In genomic region chr9:89234636-89235035, GRCh38 we compare ENCODE assay signal across 8 cellular contexts. TPM values are rescaled to one million over a fixed set of nuclear protein-coding genes. Genes with fewer than 3 reads are reported as not detected.
DNase-seq lines count a peak whose midpoint lies in the region; ATAC-seq, FAIRE-seq and TF ChIP-seq lines count a peak whose summit lies in the region.

No MANE protein-coding gene starts in this region.

- H3K9me2 ChIP-seq in PC-9 (ENCODE audit: insufficient read depth) = no peaks in the 10 kb centered on the region

- peaks cover 0 to 16% (median 7%) of the 10 kb centered on the region in 8 donors for H3K9me3 Mint-ChIP-seq in CD4-positive, alpha-beta memory T cell
- peaks cover 6% of the 10 kb centered on the region for H3K9me3 Mint-ChIP-seq in endodermal cell

- peaks cover 4 to 22% (median 9%) of the 10 kb centered on the region in 4 donors for H3K4me1 Mint-ChIP-seq in CD4-positive, alpha-beta memory T cell
- H3K4me1 Mint-ChIP-seq in endodermal cell = peaks cover 6% of the 10 kb centered on the region

- no peaks in the 10 kb centered on the region for H3K9me3 ChIP-seq in CD4-positive, alpha-beta memory T cell (ENCODE audit: control insufficient read depth in 1 of 2, low read length in 2 of 2)
- H3K9me3 ChIP-seq in PC-9 (ENCODE audit: insufficient read depth, low read depth) (no peaks in the 10 kb centered on the region), endodermal cell (ENCODE audit: control insufficient read depth, low read length) (no peaks in the 10 kb centered on the region)

- peak overlapping the region in 1 of 7 donors; percentile 72 for H3K27ac Mint-ChIP-seq in CD4-positive, alpha-beta memory T cell
- no peak overlapping the region for H3K27ac Mint-ChIP-seq in endodermal cell

- no peak for DNase-seq in CD4-positive, alpha-beta memory T cell
- DNase-seq in PC-9 = peak in 1 of 2 experiments; percentile 31
- DNase-seq in endodermal cell = peak; percentile 84
- peak; percentile 80 for DNase-seq in retina
- no peak for DNase-seq in D721Med (ENCODE audit: insufficient read length, low spot score)
- no peak for DNase-seq in midbrain (lab: John Stamatoyannopoulos, UW)
- DNase-seq in NCI-H345 treated with DMSO at 0.1 percent for 48 hours (lab: John Stamatoyannopoulos, UW; ENCODE audit: unreplicated experiment) = no peak

- POLR2A ChIA-PET in CD4-positive, alpha-beta memory T cell (lab: Charles Lee; ENCODE audit: partially characterized antibody) = no interaction called here
- POLR2A ChIA-PET in PC-9 (lab: Charles Lee; ENCODE audit: unreplicated experiment) = no interaction called here

- ATAC-seq in GM21423 (IDR thresholded peaks at IDR 0.05; ENCODE audit: unreplicated experiment) = peak; percentile 81

- no peak overlapping the region for H3K27ac ChIP-seq in CD4-positive, alpha-beta memory T cell (ENCODE audit: low read depth, low read length)
- H3K27ac ChIP-seq in PC-9 = no peak overlapping the region
- H3K27ac ChIP-seq in endodermal cell (ENCODE audit: low read depth, low read length) = no peak overlapping the region

- H3F3A ChIP-seq in PC-9 (ENCODE audit: insufficient read depth, low read depth) = no peaks in the 10 kb centered on the region

- H3K4me3 Mint-ChIP-seq in CD4-positive, alpha-beta memory T cell = peak overlapping the region in 5 of 8 donors; percentile 18 to 54 (median 41)
- peak overlapping the region; percentile 48 for H3K4me3 Mint-ChIP-seq in endodermal cell

- H3K4me1 ChIP-seq in CD4-positive, alpha-beta memory T cell (ENCODE audit: insufficient read depth, low read length) = peaks cover 12% of the 10 kb centered on the region
- H3K4me1 ChIP-seq in PC-9 (replicated peaks; ENCODE audit: insufficient read depth) (no peaks in the 10 kb centered on the region), endodermal cell (ENCODE audit: control insufficient read depth, insufficient read depth, low read length) (no peaks in the 10 kb centered on the region)

- H3K27me3 ChIP-seq in CD4-positive, alpha-beta memory T cell (ENCODE audit: insufficient read depth, low read length) = peaks cover 11% of the 10 kb centered on the region
- H3K27me3 ChIP-seq in PC-9 (ENCODE audit: insufficient read depth, low read depth) (no peaks in the 10 kb centered on the region), endodermal cell (ENCODE audit: control insufficient read depth, insufficient read depth, low read length, poor library complexity, severe bottlenecking) (peaks cover 32% of the 10 kb centered on the region)

- CTCF ChIA-PET in CD4-positive, alpha-beta memory T cell (lab: Charles Lee; ENCODE audit: partially characterized antibody) = no interaction called here
- CTCF ChIA-PET in PC-9 (lab: Charles Lee) = interaction anchor here (0.7 kb wide), 1 partner anchor 24 kb away, joined by 7 read pairs; no protein-coding TSS in a partner anchor

- no peak overlapping the region for H2AFZ ChIP-seq in PC-9

- TF ChIP-seq CTCF in PC-9 (conservative IDR thresholded peaks at IDR 0.05) (no peak), endodermal cell (conservative IDR thresholded peaks at IDR 0.05) (peak; percentile 66), D721Med (IDR thresholded peaks at IDR 0.05; ENCODE audit: insufficient read depth, missing control alignments) (no peak)

- H3K9ac ChIP-seq in endodermal cell (ENCODE audit: extremely low read depth, low read length, poor library complexity, severe bottlenecking) = no peak overlapping the region

- peak overlapping the region; percentile 68 for H3K4me2 ChIP-seq in PC-9

- no peaks in the 10 kb centered on the region for H3K79me2 ChIP-seq in PC-9 (ENCODE audit: low read depth)

- no peak overlapping the region for H3K4me3 ChIP-seq in CD4-positive, alpha-beta memory T cell (ENCODE audit: low read length in 2 of 2)
- H3K4me3 ChIP-seq in PC-9 = peak overlapping the region; percentile 45; the same call in 1 of the 2 replicates
- H3K4me3 ChIP-seq in endodermal cell (ENCODE audit: low read length) = peak overlapping the region; percentile 82

- H3K27me3 Mint-ChIP-seq in CD4-positive, alpha-beta memory T cell = peaks cover 33 to 42% of the 10 kb centered on the region in 2 donors
- H3K27me3 Mint-ChIP-seq in endodermal cell (ENCODE audit: insufficient read depth) = peaks cover 30% of the 10 kb centered on the region

- BruUV-seq in PC-9 (replicated peaks; lab: Mats Ljungman, UMichigan) = no TSS peak

- no peaks in the 10 kb centered on the region for H4K20me1 ChIP-seq in PC-9 (ENCODE audit: insufficient read depth)

- no peaks in the 10 kb centered on the region for H3K36me3 ChIP-seq in CD4-positive, alpha-beta memory T cell (ENCODE audit: insufficient read depth, low read length)
- no peaks in the 10 kb centered on the region for H3K36me3 ChIP-seq in PC-9 (ENCODE audit: low read depth)
- H3K36me3 ChIP-seq in endodermal cell (ENCODE audit: control insufficient read depth, insufficient read depth, low read length) = no peaks in the 10 kb centered on the region

- H3K36me3 Mint-ChIP-seq in CD4-positive, alpha-beta memory T cell = no peaks in the 10 kb centered on the region
- no peaks in the 10 kb centered on the region for H3K36me3 Mint-ChIP-seq in endodermal cell (ENCODE audit: low read depth)

- intact Hi-C loops in CD4-positive, alpha-beta memory T cell (cut with micrococcal nuclease) = no loop called here
- intact Hi-C loops in PC-9 (cut with micrococcal nuclease; ENCODE audit: unreplicated experiment) = no loop called here

- FAIRE-seq in D721Med (lab: Jason Lieb, UNC) = no peak

- WGBS in endodermal cell (ENCODE audit: insufficient coverage in 1 of 2, insufficient read length in 1 of 2), 2 experiments = 9 to 17% methylated on average over 11 to 28 of the region's 28 CpGs

RNA-seq across cellular contexts. Expression of gene SHC3, which starts 56.0 kb away (rescaled TPM):
- total RNA-seq in CD4-positive, alpha-beta memory T cell = under 1 TPM in 1 of 2 experiments, not detected in 1; 0.06 TPM
- not detected for polyA plus RNA-seq in CD4-positive, alpha-beta memory T cell
- 12.9 and 15.9 TPM in 2 replicates for total RNA-seq in PC-9 (2021)
- total RNA-seq in endodermal cell = 1 to 10 TPM in 1 of 2 donors, under 1 TPM in 1; 0.95 to 1.3 TPM
- polyA plus RNA-seq in endodermal cell (2013, experiment 1 of 2) = 11.0 TPM
- polyA plus RNA-seq in endodermal cell (2013, experiment 2 of 2) = 10.4 TPM

Comparison
In these comparisons a context has a peak if more than half of its experiments do, and no peak if none do; other contexts are left out.
1. DNase-seq: peak in endodermal cell (single experiment) and retina (single experiment); none in CD4-positive, alpha-beta memory T cell (0 of 5), D721Med (single experiment), midbrain (single experiment) and NCI-H345 treated with DMSO at 0.1 percent for 48 hours (single experiment).
2. H3K4me3 ChIP-seq: peak in PC-9 (single experiment) and endodermal cell (single experiment); none in CD4-positive, alpha-beta memory T cell (0 of 2).